3 cellular contexts compared by ENCODE assay signal in genomic region chr16:6076631-6077030, GRCh38.
"Had no signal": no experiment of that assay in that cellular context is flagged by ENCODE, and none has a peak within 500 bp of the region (broad histone marks: within the 10 kb centered on the region; RNA-seq: fewer than 3 reads in every experiment).

No MANE protein-coding gene starts in this region.

- DNase-seq: GDM1, GF-D8 had no signal

- H3K4me3 ChIP-seq: GM12878 had no signal
